Comparison of ENCODE assay signal across 8 cellular contexts in genomic region chr9:37329576-37329975, GRCh38.
DNase-seq lines count a peak whose midpoint lies in the region; FAIRE-seq and TF ChIP-seq lines count a peak whose summit lies in the region.

No MANE protein-coding gene starts in this region.

- no peaks in the 10 kb centered on the region for H3K4me1 ChIP-seq in ascending aorta

- CTCF ChIA-PET in activated CD4-positive, alpha-beta memory T cell treated with anti-CD3 and anti-CD28 coated beads for 36 hours (lab: Charles Lee), result interaction anchor here (0.6 to 3.5 kb wide), 7 partner anchors 26 to 481 kb away, joined by 3 to 24 read pairs (median 3); no protein-coding TSS in a partner anchor

- DNase-seq in AG09309 (ENCODE audit: low read depth) (no peak), GM12891 (ENCODE audit: insufficient read length, low spot score) (no peak), NCI-H1092 treated with DMSO at 0.1 percent for 48 hours (lab: John Stamatoyannopoulos, UW) (peak; percentile 51), epithelial cell of proximal tubule (ENCODE audit: low read depth) (no peak), OCI-M2 (lab: John Stamatoyannopoulos, UW; ENCODE audit: unreplicated experiment) (no peak), ascending aorta (ENCODE audit: low spot score in 2 of 2) (no peak)
- no peak for DNase-seq in stimulated activated CD4-positive, alpha-beta T cell treated with anti-CD3 and anti-CD28 coated beads, Interleukin-4, amount 100 ng/mL, for 1 hour
- no peak for DNase-seq in activated CD4-positive, alpha-beta memory T cell treated with anti-CD3 and anti-CD28 coated beads for 36 hours

- H3K9me3 ChIP-seq in ascending aorta, result no peaks in the 10 kb centered on the region

- H3K36me3 Mint-ChIP-seq in activated CD4-positive, alpha-beta memory T cell treated with anti-CD3 and anti-CD28 coated beads for 36 hours, result no peaks in the 10 kb centered on the region

- TF ChIP-seq CTCF in AG09309 (IDR thresholded peaks at IDR 0.05; ENCODE audit: control insufficient read depth, insufficient read depth, low read depth, low read length, missing control alignments) (peak; percentile 53), epithelial cell of proximal tubule (conservative IDR thresholded peaks at IDR 0.05; ENCODE audit: low read depth, low read length) (peak; percentile 60), ascending aorta (IDR thresholded peaks at IDR 0.05) (peak in 1 of 3 experiments; percentile 17)

- TF ChIP-seq POLR2A in GM12891 (IDR thresholded peaks at IDR 0.05; ENCODE audit: low read depth, low read length), result no peak

- FAIRE-seq in GM12891 (lab: Jason Lieb, UNC), result peak; percentile 89

- no peak overlapping the region for H3K27ac Mint-ChIP-seq in activated CD4-positive, alpha-beta memory T cell treated with anti-CD3 and anti-CD28 coated beads for 36 hours

- no peaks in the 10 kb centered on the region for H3K27me3 Mint-ChIP-seq in activated CD4-positive, alpha-beta memory T cell treated with anti-CD3 and anti-CD28 coated beads for 36 hours

- H3K36me3 ChIP-seq in ascending aorta, result no peaks in the 10 kb centered on the region

- no peaks in the 10 kb centered on the region for H3K27me3 ChIP-seq in ascending aorta

- H3K4me1 Mint-ChIP-seq in activated CD4-positive, alpha-beta memory T cell treated with anti-CD3 and anti-CD28 coated beads for 36 hours (ENCODE audit: low read depth), result no peaks in the 10 kb centered on the region

- no peaks in the 10 kb centered on the region for H3K9me3 Mint-ChIP-seq in activated CD4-positive, alpha-beta memory T cell treated with anti-CD3 and anti-CD28 coated beads for 36 hours

- intact Hi-C loops in activated CD4-positive, alpha-beta memory T cell treated with anti-CD3 and anti-CD28 coated beads for 36 hours (cut with micrococcal nuclease), result no loop called here
- intact Hi-C loops in ascending aorta (cut with DNase I), result no loop called here

- H3K4me3 ChIP-seq in AG09309 (ENCODE audit: control insufficient read depth, low read depth, low read length) (no peak overlapping the region), epithelial cell of proximal tubule (ENCODE audit: low read depth, low read length) (no peak overlapping the region), ascending aorta (no peak overlapping the region)

- POLR2A ChIA-PET in activated CD4-positive, alpha-beta memory T cell treated with anti-CD3 and anti-CD28 coated beads for 36 hours (lab: Charles Lee), result interaction anchor here (1.2 kb wide), 1 partner anchor 34 kb away, joined by 3 read pairs; no protein-coding TSS in a partner anchor

- no peak overlapping the region for H3K4me3 Mint-ChIP-seq in activated CD4-positive, alpha-beta memory T cell treated with anti-CD3 and anti-CD28 coated beads for 36 hours

- no peak overlapping the region for H3K27ac ChIP-seq in ascending aorta

TF ChIP-seq in GM12891, 5 proteins besides CTCF, POLR2A, EP300 and RAD21:
- TF ChIP-seq TAF1 (IDR thresholded peaks at IDR 0.05; ENCODE audit: low read depth, low read length) (no peak), POLR2AphosphoS5 (IDR thresholded peaks at IDR 0.05; ENCODE audit: low read depth, low read length) (no peak), POU2F2 (IDR thresholded peaks at IDR 0.05; ENCODE audit: low read depth, low read length) (no peak), PAX5 (IDR thresholded peaks at IDR 0.05; ENCODE audit: insufficient read depth, low read length, severe bottlenecking) (no peak)
TF ChIP-seq in GM12891: peak in this region for 0.
